Comparison of ENCODE assay signal across 8 cellular contexts in genomic region chr15:90666135-90666909, GRCh38. TPM values are rescaled to one million over a fixed set of nuclear protein-coding genes. Genes with fewer than 3 reads are reported as not detected.
DNase-seq lines count a peak whose midpoint lies in the region; ATAC-seq, FAIRE-seq and TF ChIP-seq lines count a peak whose summit lies in the region.

No MANE protein-coding gene starts in this region.

- H3K36me3 ChIP-seq in astrocyte (ENCODE audit: insufficient read depth, low read length) (no peaks in the 10 kb centered on the region), mucosa of rectum (ENCODE audit: control insufficient read depth in 2 of 2, insufficient read depth in 2 of 2, low read length in 2 of 2) (no peaks in the 10 kb centered on the region)

- H3K27ac ChIP-seq in astrocyte (ENCODE audit: low read depth, low read length) (no peak overlapping the region), mucosa of rectum (ENCODE audit: low read depth in 2 of 2, low read length in 2 of 2) (peak overlapping the region in 1 of 2 donors; percentile 73)

- no peaks in the 10 kb centered on the region for H3K9me3 Mint-ChIP-seq in stimulated activated naive CD8-positive, alpha-beta T cell treated with anti-CD3 and anti-CD28 coated beads, Interleukin-15, Interleukin-2, amounts not matched to agents 100 ng/mL and 50 ng/mL, for 24 hours
- H3K9me3 Mint-ChIP-seq in astrocyte (ENCODE audit: unreplicated experiment) = peaks cover 2% of the 10 kb centered on the region

- H3K4me3 Mint-ChIP-seq in stimulated activated naive CD8-positive, alpha-beta T cell treated with anti-CD3 and anti-CD28 coated beads, Interleukin-15, Interleukin-2, amounts not matched to agents 100 ng/mL and 50 ng/mL, for 24 hours = peak overlapping the region; percentile 81
- H3K4me3 Mint-ChIP-seq in astrocyte (ENCODE audit: unreplicated experiment) = peak overlapping the region; percentile 57

- H3K4me3 ChIP-seq in astrocyte (ENCODE audit: insufficient read depth, low read depth, low read length) = peak overlapping the region; percentile 61
- peak overlapping the region; percentile 80 to 83 for H3K4me3 ChIP-seq in mucosa of rectum (ENCODE audit: low read length in 2 of 2)

- H3K36me3 Mint-ChIP-seq in stimulated activated naive CD8-positive, alpha-beta T cell treated with anti-CD3 and anti-CD28 coated beads, Interleukin-15, Interleukin-2, amounts not matched to agents 100 ng/mL and 50 ng/mL, for 24 hours (ENCODE audit: low read depth) = peaks cover 4% of the 10 kb centered on the region
- H3K36me3 Mint-ChIP-seq in astrocyte (ENCODE audit: low read depth, unreplicated experiment) = peaks cover 2% of the 10 kb centered on the region

- peak overlapping the region; percentile 89 for H2AFZ ChIP-seq in astrocyte (ENCODE audit: low read depth, low read length)

- H3K4me2 ChIP-seq in astrocyte (ENCODE audit: low read length) = peak overlapping the region; percentile 90

- no peak for TF ChIP-seq CTCF in astrocyte (IDR thresholded peaks at IDR 0.05; ENCODE audit: insufficient read depth, low read depth, low read length)

- peaks cover 20% of the 10 kb centered on the region for H3K27me3 Mint-ChIP-seq in stimulated activated naive CD8-positive, alpha-beta T cell treated with anti-CD3 and anti-CD28 coated beads, Interleukin-15, Interleukin-2, amounts not matched to agents 100 ng/mL and 50 ng/mL, for 24 hours
- peaks cover 22% of the 10 kb centered on the region for H3K27me3 Mint-ChIP-seq in astrocyte (ENCODE audit: low read depth, unreplicated experiment)

- H3K9ac ChIP-seq in astrocyte (ENCODE audit: low read length) (no peak overlapping the region), mucosa of rectum (ENCODE audit: low read depth in 1 of 2, low read length in 2 of 2) (peak overlapping the region in 1 of 2 donors; percentile 88)

- H4K20me1 ChIP-seq in astrocyte (ENCODE audit: insufficient read depth, low read length) = no peaks in the 10 kb centered on the region

- DNase-seq in stimulated activated naive CD8-positive, alpha-beta T cell treated with anti-CD3 and anti-CD28 coated beads, Interleukin-15, Interleukin-2, amounts not matched to agents 100 U/mL and 50 U/mL, for 24 hours = no peak
- DNase-seq in astrocyte (ENCODE audit: low read depth) (no peak), COLO668 (lab: John Stamatoyannopoulos, UW; ENCODE audit: unreplicated experiment) (no peak)
- no peak for DNase-seq in stimulated activated CD4-positive, alpha-beta T cell treated with anti-CD3 and anti-CD28 coated beads, Interleukin-2, amount 100 ng/mL, for 24 hours

- H3K9me3 ChIP-seq in astrocyte (ENCODE audit: insufficient read depth, low read depth, low read length) (no peaks in the 10 kb centered on the region), mucosa of rectum (ENCODE audit: control insufficient read depth in 2 of 2, low read length in 2 of 2) (no peaks in the 10 kb centered on the region)

- peak overlapping the region; percentile 82 for H3K27ac Mint-ChIP-seq in stimulated activated naive CD8-positive, alpha-beta T cell treated with anti-CD3 and anti-CD28 coated beads, Interleukin-15, Interleukin-2, amounts not matched to agents 100 ng/mL and 50 ng/mL, for 24 hours
- no peak overlapping the region for H3K27ac Mint-ChIP-seq in astrocyte (ENCODE audit: unreplicated experiment)

- H3K27me3 ChIP-seq in astrocyte (ENCODE audit: insufficient read depth, low read length) (no peaks in the 10 kb centered on the region), mucosa of rectum (ENCODE audit: control insufficient read depth in 2 of 2, insufficient read depth in 2 of 2, low read length in 2 of 2) (no peaks in the 10 kb centered on the region)

- peaks cover 50% of the 10 kb centered on the region for H3K4me1 Mint-ChIP-seq in stimulated activated naive CD8-positive, alpha-beta T cell treated with anti-CD3 and anti-CD28 coated beads, Interleukin-15, Interleukin-2, amounts not matched to agents 100 ng/mL and 50 ng/mL, for 24 hours (ENCODE audit: low read depth)
- peaks cover 7% of the 10 kb centered on the region for H3K4me1 Mint-ChIP-seq in astrocyte (ENCODE audit: low read depth, unreplicated experiment)

- no peaks in the 10 kb centered on the region for H3K79me2 ChIP-seq in astrocyte (ENCODE audit: insufficient read depth, low read length)

- no peak for ATAC-seq in stimulated activated naive CD8-positive, alpha-beta T cell treated with anti-CD3 and anti-CD28 coated beads, Interleukin-15, Interleukin-2, amounts not matched to agents 100 U/mL and 50 U/mL, for 24 hours
- ATAC-seq in GM18517 (IDR thresholded peaks at IDR 0.05; ENCODE audit: unreplicated experiment) (no peak), HG03439 (IDR thresholded peaks at IDR 0.05; ENCODE audit: unreplicated experiment) (no peak)

- no peak for FAIRE-seq in astrocyte (lab: Jason Lieb, UNC)

- H3K4me1 ChIP-seq in astrocyte (ENCODE audit: insufficient read depth, low read length) (peaks cover 12% of the 10 kb centered on the region), mucosa of rectum (ENCODE audit: control insufficient read depth in 2 of 2, insufficient read depth in 2 of 2, low read length in 2 of 2) (peaks cover 3 to 4% of the 10 kb centered on the region in 2 donors)

RNA-seq across cellular contexts. Expression of gene BLM, which starts 50.8 kb away (rescaled TPM):
- 2.8 and 3.7 TPM in 2 replicates for total RNA-seq in astrocyte
